ENCODE assay signal across 1 cellular context in the genomic region with DNA sequence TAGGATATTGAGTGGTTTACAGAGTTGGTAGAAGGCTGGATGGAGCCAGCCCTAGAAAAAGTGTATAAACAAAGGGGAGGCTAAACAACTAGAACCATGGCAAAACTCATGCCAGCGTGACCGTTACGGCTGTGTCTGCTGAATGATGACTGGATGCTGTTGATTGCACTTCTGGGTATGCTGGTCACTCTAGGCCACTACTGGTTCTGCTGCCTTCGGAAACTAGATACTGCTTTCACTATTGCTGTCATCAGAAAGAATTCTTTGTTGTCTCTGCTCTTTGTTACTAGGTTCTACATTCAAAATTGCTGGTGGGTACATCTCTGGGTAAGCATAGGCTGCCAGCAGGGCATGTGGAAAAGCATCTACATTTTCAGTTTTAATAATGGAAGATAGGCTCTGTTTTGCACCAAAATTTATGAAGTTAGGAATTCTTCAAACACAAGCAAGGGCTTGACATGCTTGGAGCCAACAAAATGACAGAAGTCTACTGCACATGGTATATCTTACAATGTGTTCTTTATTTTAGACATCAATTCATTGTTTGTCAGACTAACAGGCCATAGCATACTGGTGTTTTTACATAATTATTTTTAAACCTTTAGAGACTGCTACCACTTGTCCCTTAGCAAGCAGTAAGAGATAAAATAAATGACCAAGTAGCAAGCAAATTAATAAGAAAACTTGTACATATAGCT.
TF ChIP-seq lines count a peak whose summit lies in the region.

No MANE protein-coding gene starts in this region.

TF ChIP-seq in GM23338, 12 proteins besides CTCF, POLR2A, EP300 and RAD21 (continued from another document):
- no peak for TF ChIP-seq EZH2phosphoT487 (IDR thresholded peaks at IDR 0.05; ENCODE audit: unreplicated experiment)
- TF ChIP-seq EZH2 (IDR thresholded peaks at IDR 0.05; ENCODE audit: low read depth, unreplicated experiment): no peak
- no peak for TF ChIP-seq NANOG (IDR thresholded peaks at IDR 0.05; ENCODE audit: borderline replicate concordance)
- TF ChIP-seq ZNF114 (CRISPR knock-in tag; IDR thresholded peaks at IDR 0.05): no peak
- TF ChIP-seq, protein P1, sequence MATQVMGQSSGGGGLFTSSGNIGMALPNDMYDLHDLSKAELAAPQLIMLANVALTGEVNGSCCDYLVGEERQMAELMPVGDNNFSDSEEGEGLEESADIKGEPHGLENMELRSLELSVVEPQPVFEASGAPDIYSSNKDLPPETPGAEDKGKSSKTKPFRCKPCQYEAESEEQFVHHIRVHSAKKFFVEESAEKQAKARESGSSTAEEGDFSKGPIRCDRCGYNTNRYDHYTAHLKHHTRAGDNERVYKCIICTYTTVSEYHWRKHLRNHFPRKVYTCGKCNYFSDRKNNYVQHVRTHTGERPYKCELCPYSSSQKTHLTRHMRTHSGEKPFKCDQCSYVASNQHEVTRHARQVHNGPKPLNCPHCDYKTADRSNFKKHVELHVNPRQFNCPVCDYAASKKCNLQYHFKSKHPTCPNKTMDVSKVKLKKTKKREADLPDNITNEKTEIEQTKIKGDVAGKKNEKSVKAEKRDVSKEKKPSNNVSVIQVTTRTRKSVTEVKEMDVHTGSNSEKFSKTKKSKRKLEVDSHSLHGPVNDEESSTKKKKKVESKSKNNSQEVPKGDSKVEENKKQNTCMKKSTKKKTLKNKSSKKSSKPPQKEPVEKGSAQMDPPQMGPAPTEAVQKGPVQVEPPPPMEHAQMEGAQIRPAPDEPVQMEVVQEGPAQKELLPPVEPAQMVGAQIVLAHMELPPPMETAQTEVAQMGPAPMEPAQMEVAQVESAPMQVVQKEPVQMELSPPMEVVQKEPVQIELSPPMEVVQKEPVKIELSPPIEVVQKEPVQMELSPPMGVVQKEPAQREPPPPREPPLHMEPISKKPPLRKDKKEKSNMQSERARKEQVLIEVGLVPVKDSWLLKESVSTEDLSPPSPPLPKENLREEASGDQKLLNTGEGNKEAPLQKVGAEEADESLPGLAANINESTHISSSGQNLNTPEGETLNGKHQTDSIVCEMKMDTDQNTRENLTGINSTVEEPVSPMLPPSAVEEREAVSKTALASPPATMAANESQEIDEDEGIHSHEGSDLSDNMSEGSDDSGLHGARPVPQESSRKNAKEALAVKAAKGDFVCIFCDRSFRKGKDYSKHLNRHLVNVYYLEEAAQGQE (IDR thresholded peaks at IDR 0.05; ENCODE audit: unreplicated experiment): no peak
